In the genomic region with DNA sequence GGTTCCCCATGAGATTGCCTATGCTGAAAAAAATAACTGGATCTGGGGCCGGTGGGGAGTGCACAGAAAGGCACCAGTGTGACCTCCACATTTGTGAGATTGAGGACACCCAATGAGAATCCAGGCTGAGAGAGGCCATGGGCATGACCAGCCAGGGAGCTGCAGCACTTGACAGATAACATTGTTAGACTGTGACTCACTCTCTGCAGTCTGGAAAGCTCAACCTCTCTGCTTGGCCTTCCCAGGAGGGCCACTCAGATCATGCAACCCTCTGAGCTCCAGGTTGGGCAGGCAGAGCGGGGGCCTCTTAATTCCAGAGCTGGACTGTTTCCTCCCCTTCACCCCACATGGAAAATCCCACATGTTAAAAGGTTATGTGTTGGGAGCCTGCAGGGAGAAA, we compare ENCODE assay signal across 1 cellular context.
TF ChIP-seq lines count a peak whose summit lies in the region.

No MANE protein-coding gene starts in this region.

TF ChIP-seq in GM23338, 12 proteins besides CTCF, POLR2A, EP300 and RAD21:
- TF ChIP-seq, protein P1, sequence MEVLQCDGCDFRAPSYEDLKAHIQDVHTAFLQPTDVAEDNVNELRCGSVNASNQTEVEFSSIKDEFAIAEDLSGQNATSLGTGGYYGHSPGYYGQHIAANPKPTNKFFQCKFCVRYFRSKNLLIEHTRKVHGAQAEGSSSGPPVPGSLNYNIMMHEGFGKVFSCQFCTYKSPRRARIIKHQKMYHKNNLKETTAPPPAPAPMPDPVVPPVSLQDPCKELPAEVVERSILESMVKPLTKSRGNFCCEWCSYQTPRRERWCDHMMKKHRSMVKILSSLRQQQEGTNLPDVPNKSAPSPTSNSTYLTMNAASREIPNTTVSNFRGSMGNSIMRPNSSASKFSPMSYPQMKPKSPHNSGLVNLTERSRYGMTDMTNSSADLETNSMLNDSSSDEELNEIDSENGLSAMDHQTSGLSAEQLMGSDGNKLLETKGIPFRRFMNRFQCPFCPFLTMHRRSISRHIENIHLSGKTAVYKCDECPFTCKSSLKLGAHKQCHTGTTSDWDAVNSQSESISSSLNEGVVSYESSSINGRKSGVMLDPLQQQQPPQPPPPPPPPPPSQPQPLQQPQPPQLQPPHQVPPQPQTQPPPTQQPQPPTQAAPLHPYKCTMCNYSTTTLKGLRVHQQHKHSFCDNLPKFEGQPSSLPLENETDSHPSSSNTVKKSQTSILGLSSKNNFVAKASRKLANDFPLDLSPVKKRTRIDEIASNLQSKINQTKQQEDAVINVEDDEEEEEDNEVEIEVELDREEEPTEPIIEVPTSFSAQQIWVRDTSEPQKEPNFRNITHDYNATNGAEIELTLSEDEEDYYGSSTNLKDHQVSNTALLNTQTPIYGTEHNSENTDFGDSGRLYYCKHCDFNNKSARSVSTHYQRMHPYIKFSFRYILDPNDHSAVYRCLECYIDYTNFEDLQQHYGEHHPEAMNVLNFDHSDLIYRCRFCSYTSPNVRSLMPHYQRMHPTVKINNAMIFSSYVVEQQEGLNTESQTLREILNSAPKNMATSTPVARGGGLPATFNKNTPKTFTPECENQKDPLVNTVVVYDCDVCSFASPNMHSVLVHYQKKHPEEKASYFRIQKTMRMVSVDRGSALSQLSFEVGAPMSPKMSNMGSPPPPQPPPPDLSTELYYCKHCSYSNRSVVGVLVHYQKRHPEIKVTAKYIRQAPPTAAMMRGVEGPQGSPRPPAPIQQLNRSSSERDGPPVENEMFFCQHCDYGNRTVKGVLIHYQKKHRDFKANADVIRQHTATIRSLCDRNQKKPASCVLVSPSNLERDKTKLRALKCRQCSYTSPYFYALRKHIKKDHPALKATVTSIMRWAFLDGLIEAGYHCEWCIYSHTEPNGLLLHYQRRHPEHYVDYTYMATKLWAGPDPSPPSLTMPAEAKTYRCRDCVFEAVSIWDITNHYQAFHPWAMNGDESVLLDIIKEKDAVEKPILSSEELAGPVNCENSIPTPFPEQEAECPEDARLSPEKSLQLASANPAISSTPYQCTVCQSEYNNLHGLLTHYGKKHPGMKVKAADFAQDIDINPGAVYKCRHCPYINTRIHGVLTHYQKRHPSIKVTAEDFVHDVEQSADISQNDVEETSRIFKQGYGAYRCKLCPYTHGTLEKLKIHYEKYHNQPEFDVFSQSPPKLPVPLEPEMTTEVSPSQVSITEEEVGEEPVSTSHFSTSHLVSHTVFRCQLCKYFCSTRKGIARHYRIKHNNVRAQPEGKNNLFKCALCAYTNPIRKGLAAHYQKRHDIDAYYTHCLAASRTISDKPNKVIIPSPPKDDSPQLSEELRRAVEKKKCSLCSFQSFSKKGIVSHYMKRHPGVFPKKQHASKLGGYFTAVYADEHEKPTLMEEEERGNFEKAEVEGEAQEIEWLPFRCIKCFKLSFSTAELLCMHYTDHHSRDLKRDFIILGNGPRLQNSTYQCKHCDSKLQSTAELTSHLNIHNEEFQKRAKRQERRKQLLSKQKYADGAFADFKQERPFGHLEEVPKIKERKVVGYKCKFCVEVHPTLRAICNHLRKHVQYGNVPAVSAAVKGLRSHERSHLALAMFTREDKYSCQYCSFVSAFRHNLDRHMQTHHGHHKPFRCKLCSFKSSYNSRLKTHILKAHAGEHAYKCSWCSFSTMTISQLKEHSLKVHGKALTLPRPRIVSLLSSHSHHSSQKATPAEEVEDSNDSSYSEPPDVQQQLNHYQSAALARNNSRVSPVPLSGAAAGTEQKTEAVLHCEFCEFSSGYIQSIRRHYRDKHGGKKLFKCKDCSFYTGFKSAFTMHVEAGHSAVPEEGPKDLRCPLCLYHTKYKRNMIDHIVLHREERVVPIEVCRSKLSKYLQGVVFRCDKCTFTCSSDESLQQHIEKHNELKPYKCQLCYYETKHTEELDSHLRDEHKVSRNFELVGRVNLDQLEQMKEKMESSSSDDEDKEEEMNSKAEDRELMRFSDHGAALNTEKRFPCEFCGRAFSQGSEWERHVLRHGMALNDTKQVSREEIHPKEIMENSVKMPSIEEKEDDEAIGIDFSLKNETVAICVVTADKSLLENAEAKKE (CRISPR knock-in tag; IDR thresholded peaks at IDR 0.05), result no peak
- TF ChIP-seq EZH2 (IDR thresholded peaks at IDR 0.05; ENCODE audit: low read depth, unreplicated experiment), result no peak
TF ChIP-seq in GM23338: peak in this region for 0.
